ENCODE assay signal across 15 cellular contexts in the genomic region with DNA sequence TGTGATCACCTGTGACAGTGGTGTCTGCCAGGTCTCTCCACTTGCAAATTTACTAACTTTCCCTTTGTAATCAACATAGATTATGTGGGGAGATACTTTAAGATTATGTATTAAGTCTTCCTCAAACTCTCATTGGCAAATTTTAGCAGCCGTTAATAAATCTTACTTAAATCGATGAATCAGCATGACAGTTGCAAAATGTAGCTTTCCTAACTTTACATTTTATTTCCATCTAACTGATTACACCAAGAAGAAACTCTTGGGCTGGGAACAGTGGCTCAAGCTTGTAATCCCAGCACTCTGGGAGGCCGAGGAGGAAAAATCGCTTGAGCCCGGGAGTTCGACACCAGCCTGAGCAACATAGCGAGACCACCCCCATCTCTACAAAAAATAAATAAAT.
"Had no signal": no experiment of that assay in that cellular context is flagged by ENCODE, and none has a peak within 500 bp of the region (broad histone marks: within the 10 kb centered on the region; RNA-seq: fewer than 3 reads in every experiment).

No MANE protein-coding gene starts in this region.

- H3K4me1 ChIP-seq: esophagus muscularis mucosa, gastroesophageal sphincter, parathyroid adenoma, sigmoid colon, upper lobe of right lung had no signal

- H3K9me3 ChIP-seq: esophagus muscularis mucosa, gastroesophageal sphincter, heart left ventricle, sigmoid colon, upper lobe of right lung had no signal

- H3K4me3 ChIP-seq: esophagus muscularis mucosa, gastroesophageal sphincter, heart left ventricle, sigmoid colon, upper lobe of right lung had no signal

- H3K9me3 Mint-ChIP-seq: activated CD4-positive, alpha-beta T cell treated with anti-CD3 and anti-CD28 coated beads, Interleukin-2, amount 10 ng/mL, durations not matched to agents 7 days and 5 days; activated T-helper 1 cell treated with anti-CD3 and anti-CD28 coated beads, Interleukin-12 subunit alpha, Interleukin-12 subunit beta, Interleukin-2, Interleukin-4 antibody, amounts not matched to agents 30 ng/mL and 10 ng/mL and 1 ng/mL, durations not matched to agents 14 hours and 24 hours and 36 hours; dendritic cell treated with granulocyte-macrophage colony-stimulating factor and Interleukin-4, amounts not matched to agents 40 ng/mL and 50 ng/mL, for 4 days had no signal

- H3K27me3 Mint-ChIP-seq: activated CD4-positive, alpha-beta T cell treated with anti-CD3 and anti-CD28 coated beads, Interleukin-2, amount 10 ng/mL, durations not matched to agents 7 days and 5 days; dendritic cell treated with granulocyte-macrophage colony-stimulating factor and Interleukin-4, amounts not matched to agents 40 ng/mL and 50 ng/mL, for 4 days had no signal

- ATAC-seq: gastroesophageal sphincter, heart left ventricle, left ventricle myocardium superior had no signal

- H3K27ac ChIP-seq: esophagus muscularis mucosa, gastroesophageal sphincter, heart left ventricle, parathyroid adenoma, sigmoid colon, upper lobe of right lung had no signal

- H3K27me3 ChIP-seq: esophagus muscularis mucosa, gastroesophageal sphincter, heart left ventricle, sigmoid colon, upper lobe of right lung had no signal

- H3K4me3 Mint-ChIP-seq: activated CD4-positive, alpha-beta T cell treated with anti-CD3 and anti-CD28 coated beads, Interleukin-2, amount 10 ng/mL, durations not matched to agents 7 days and 5 days; activated T-helper 1 cell treated with anti-CD3 and anti-CD28 coated beads, Interleukin-12 subunit alpha, Interleukin-12 subunit beta, Interleukin-2, Interleukin-4 antibody, amounts not matched to agents 30 ng/mL and 10 ng/mL and 1 ng/mL, durations not matched to agents 14 hours and 24 hours and 36 hours; dendritic cell treated with granulocyte-macrophage colony-stimulating factor and Interleukin-4, amounts not matched to agents 40 ng/mL and 50 ng/mL, for 4 days; natural killer cell had no signal

- DNase-seq: activated CD4-positive, alpha-beta T cell treated with anti-CD3 and anti-CD28 coated beads, Interleukin-2, amount 10 ng/mL, durations not matched to agents 7 days and 5 days; cerebellar nuclear complex; effector CD8-positive, alpha-beta T cell; left ventricle myocardium superior; natural killer cell; sigmoid colon; stimulated activated CD4-positive, alpha-beta T cell treated with anti-CD3 and anti-CD28 coated beads, Interleukin-4, amount 100 ng/mL, for 24 hours; stimulated activated naive CD4-positive, alpha-beta T cell; upper lobe of right lung had no signal
